11 cellular contexts compared by ENCODE assay signal in the genomic region with DNA sequence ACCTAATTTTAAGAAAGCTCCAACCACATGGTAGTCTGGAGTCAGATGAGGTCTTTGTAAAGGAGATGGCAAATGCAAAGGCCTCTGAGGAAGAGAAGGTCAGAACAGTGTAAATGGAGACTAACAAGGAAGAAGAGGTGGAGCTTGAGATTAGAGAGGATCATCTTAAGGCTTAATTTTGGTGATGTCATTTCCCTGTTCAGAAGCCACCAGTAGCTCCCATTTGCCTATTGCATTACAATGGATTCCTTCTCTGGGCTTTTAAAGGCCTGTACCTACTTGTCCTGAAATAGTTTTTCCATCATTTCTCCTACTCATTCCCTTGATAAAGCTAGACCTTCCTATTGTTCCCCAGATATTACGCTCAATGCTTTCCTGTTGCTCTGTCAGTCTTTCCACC.
"Had no signal": no experiment of that assay in that cellular context is flagged by ENCODE, and none has a peak within 500 bp of the region (broad histone marks: within the 10 kb centered on the region; RNA-seq: fewer than 3 reads in every experiment).

No MANE protein-coding gene starts in this region.

- DNase-seq: amygdala; effector CD4-positive, alpha-beta T cell; left lung; stimulated activated CD4-positive, alpha-beta T cell treated with anti-CD3 and anti-CD28 coated beads, Interleukin-2, amount 100 ng/mL, for 48 hours; stimulated activated CD8-positive, alpha-beta memory T cell treated with anti-CD3 and anti-CD28 coated beads, Interleukin-4, amount 100 ng/mL, for 48 hours; stimulated activated naive CD8-positive, alpha-beta T cell treated with anti-CD3 and anti-CD28 coated beads, Interleukin-15, Interleukin-2, amounts not matched to agents 100 U/mL and 50 U/mL, for 24 hours; T-helper 2 cell had no signal

- H3K27ac Mint-ChIP-seq: activated naive CD4-positive, alpha-beta T cell treated with anti-CD3 and anti-CD28 coated beads, Interleukin-2, amount 50 U/mL, for 24 hours; memory B cell had no signal

- H3K36me3 ChIP-seq: left lung, suprapubic skin had no signal

- H3K9me3 ChIP-seq: left lung, suprapubic skin had no signal

- H3K36me3 Mint-ChIP-seq: memory B cell had no signal

- H3K27ac ChIP-seq: left lung, suprapubic skin had no signal

- H3K4me1 ChIP-seq: left lung, suprapubic skin had no signal

- H3K27me3 Mint-ChIP-seq: activated naive CD4-positive, alpha-beta T cell treated with anti-CD3 and anti-CD28 coated beads, Interleukin-2, amount 50 U/mL, for 24 hours; memory B cell had no signal

- H3K4me1 Mint-ChIP-seq: memory B cell, neural crest cell had no signal

- H3K4me3 Mint-ChIP-seq: activated naive CD4-positive, alpha-beta T cell treated with anti-CD3 and anti-CD28 coated beads, Interleukin-2, amount 50 U/mL, for 24 hours; memory B cell; neural crest cell had no signal

- H3K9me3 Mint-ChIP-seq: activated naive CD4-positive, alpha-beta T cell treated with anti-CD3 and anti-CD28 coated beads, Interleukin-2, amount 50 U/mL, for 24 hours had no signal

- H3K4me3 ChIP-seq: left lung, suprapubic skin had no signal

- H3K27me3 ChIP-seq: left lung, suprapubic skin had no signal

- ATAC-seq: left lung; stimulated activated naive CD8-positive, alpha-beta T cell treated with anti-CD3 and anti-CD28 coated beads, Interleukin-15, Interleukin-2, amounts not matched to agents 100 U/mL and 50 U/mL, for 24 hours had no signal
